25 cellular contexts compared by ENCODE assay signal in the genomic region with DNA sequence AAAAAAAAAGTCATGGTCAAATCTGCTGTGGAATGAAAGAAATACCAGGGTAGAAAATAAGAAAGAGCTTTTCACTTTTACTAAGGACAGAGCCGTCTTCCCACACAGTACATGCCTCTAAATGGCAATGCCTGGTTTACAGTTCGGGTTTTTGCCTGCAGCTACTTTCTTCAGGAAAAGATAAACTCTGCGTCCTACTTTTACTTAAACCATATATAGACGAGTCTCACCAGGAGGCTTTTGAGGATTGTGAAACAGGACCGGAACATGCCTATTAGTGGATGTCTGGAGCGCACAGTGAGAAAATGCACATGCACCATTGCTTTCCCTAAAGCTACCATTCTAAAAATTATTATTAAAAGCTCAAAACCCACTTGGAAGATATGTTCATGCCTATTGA.
A peak's percentile ranks its signal among the peaks of the same experiment; 100 is the strongest.
DNase-seq lines count a peak whose midpoint lies in the region; TF ChIP-seq lines count a peak whose summit lies in the region.
"Had no signal": no experiment of that assay in that cellular context is flagged by ENCODE, and none has a peak within 500 bp of the region (broad histone marks: within the 10 kb centered on the region; RNA-seq: fewer than 3 reads in every experiment).

No MANE protein-coding gene starts in this region.

- DNase-seq in CD1c-positive myeloid dendritic cell (ENCODE audit: extremely low spot score): peak; percentile 11
- peak; percentile 42 for DNase-seq in NOMO-1 treated with DMSO at 0.1 percent for 48 hours (lab: John Stamatoyannopoulos, UW; ENCODE audit: unreplicated experiment)
- peak; percentile 85 for DNase-seq in choroid plexus epithelial cell (ENCODE audit: low read depth)
- no peak for DNase-seq in UCSD-AML1 (lab: John Stamatoyannopoulos, UW; ENCODE audit: unreplicated experiment)
- DNase-seq in NCI-H2227 treated with DMSO at 0.1 percent for 48 hours (lab: John Stamatoyannopoulos, UW): no peak
- DNase-seq in NCI-H187 (lab: John Stamatoyannopoulos, UW): no peak
- DNase-seq in NCI-H1930 (lab: John Stamatoyannopoulos, UW): no peak
- DNase-seq: ACHN; activated CD4-positive, alpha-beta T cell treated with anti-CD3 and anti-CD28 coated beads for 4 hours; activated naive CD4-positive, alpha-beta T cell; activated T-cell treated with anti-CD3 and anti-CD28 coated beads, Interleukin-2, amount 50 U/mL, for 4 hours; adrenal gland; Caco-2; cortex of kidney; DMS79 treated with DMSO at 0.1 percent for 48 hours; endodermal cell; H9; kidney glomerular epithelial cell; NCI-H1417 treated with DMSO at 0.1 percent for 48 hours; NCI-H510A; T-helper 17 cell; upper lobe of right lung had no signal

- H3K36me3 ChIP-seq in neutrophil: no peaks in the 10 kb centered on the region
- H3K36me3 ChIP-seq: adrenal gland, SJSA1, upper lobe of right lung had no signal

- H3K9me3 ChIP-seq in neutrophil: no peaks in the 10 kb centered on the region
- H3K9me3 ChIP-seq: adrenal gland, upper lobe of right lung had no signal

- TF ChIP-seq CTCF in choroid plexus epithelial cell (conservative IDR thresholded peaks at IDR 0.05; ENCODE audit: low read depth, low read length) (no peak), neutrophil (IDR thresholded peaks at IDR 0.05) (no peak)

- H3K4me1 ChIP-seq in neutrophil (ENCODE audit: control insufficient read depth in 1 of 2, insufficient read depth in 1 of 2, low read depth in 1 of 2, low read length in 1 of 2): peaks cover 29 to 41% of the 10 kb centered on the region in 2 experiments
- H3K4me1 ChIP-seq: adrenal gland, Caco-2, upper lobe of right lung had no signal

- H3K4me3 ChIP-seq in choroid plexus epithelial cell (ENCODE audit: low read depth, low read length) (no peak overlapping the region), neutrophil (ENCODE audit: low read depth in 1 of 2, low read length in 1 of 2) (no peak overlapping the region)
- H3K4me3 ChIP-seq: adrenal gland, lung, SJSA1, upper lobe of right lung had no signal

- H3K27ac ChIP-seq in neutrophil: peak overlapping the region; percentile 24
- H3K27ac ChIP-seq: adrenal gland, SJSA1, upper lobe of right lung had no signal

- H3K27me3 ChIP-seq in neutrophil: no peaks in the 10 kb centered on the region
- H3K27me3 ChIP-seq: adrenal gland, SJSA1, upper lobe of right lung had no signal

Comparison
In these comparisons a context has a peak if more than half of its experiments do, and no peak if none do; other contexts are left out.
1. DNase-seq: peak in CD1c-positive myeloid dendritic cell (single experiment), NOMO-1 treated with DMSO at 0.1 percent for 48 hours (single experiment) and choroid plexus epithelial cell (single experiment); none in UCSD-AML1 (single experiment), NCI-H2227 treated with DMSO at 0.1 percent for 48 hours (single experiment), NCI-H187 (0 of 2) and NCI-H1930 (0 of 2).